In the genomic region with DNA sequence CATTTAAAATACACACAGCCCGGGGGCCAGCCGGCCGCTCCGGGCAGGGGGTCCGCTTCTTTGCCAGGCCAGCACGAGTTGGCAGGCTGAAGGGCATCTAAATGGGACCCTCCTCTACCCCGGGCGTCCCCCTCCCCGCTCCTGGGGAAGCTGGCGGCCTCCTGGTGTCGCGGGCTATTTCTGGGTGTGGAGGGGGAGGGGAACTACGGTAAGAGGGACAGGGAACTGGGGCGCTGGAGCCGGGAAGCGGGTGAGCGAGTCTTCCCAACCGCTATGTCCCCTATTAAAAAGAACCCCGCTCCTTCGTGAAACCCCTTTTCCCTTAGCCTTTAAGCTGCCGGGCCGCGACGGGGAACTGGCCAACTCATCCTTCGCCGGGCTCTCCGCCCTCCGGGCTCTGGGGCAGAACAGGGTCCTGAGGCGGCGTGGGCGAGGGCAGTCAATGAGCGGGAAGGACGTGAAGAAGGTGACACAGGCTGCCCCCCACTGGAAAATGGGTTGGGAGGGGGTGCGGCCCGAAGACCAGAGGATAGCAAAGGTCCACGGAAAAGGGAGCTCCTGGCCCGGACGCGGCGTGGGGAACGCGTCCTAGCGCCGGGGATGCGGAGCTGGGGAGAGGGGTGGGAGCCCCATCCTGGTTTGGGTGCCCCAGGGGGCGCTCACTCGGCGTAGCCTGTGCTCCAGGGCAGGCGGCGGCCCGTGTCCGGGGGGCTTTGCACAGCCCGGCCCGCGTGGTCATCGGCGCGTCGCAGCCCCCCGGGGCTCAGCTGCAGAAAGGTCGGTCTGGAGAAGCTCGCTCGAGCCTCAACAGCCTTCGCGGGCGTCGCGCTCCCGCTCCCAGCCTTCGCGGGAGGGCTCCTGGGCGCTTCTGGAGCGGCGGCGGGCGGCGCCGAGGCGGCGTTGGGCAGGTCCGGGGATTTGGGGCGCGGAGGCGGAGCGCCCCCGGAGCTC, we compare ENCODE assay signal across 8 cellular contexts. TPM values are rescaled to one million over a fixed set of nuclear protein-coding genes. Genes with fewer than 3 reads are reported as not detected.
DNase-seq lines count a peak whose midpoint lies in the region; ATAC-seq, FAIRE-seq and TF ChIP-seq lines count a peak whose summit lies in the region.

No MANE protein-coding gene starts in this region.

- no peaks in the 10 kb centered on the region for H3K79me2 ChIP-seq in astrocyte (ENCODE audit: insufficient read depth, low read length)

- no peak for FAIRE-seq in astrocyte (lab: Jason Lieb, UNC)

- H3K4me1 Mint-ChIP-seq in activated T-cell treated with anti-CD3 and anti-CD28 coated beads, Interleukin-2, amount 50 U/mL, for 4 hours (ENCODE audit: low read depth), result peaks cover 21% of the 10 kb centered on the region
- H3K4me1 Mint-ChIP-seq in astrocyte (ENCODE audit: low read depth, unreplicated experiment), result peaks cover 11% of the 10 kb centered on the region
- peaks cover 44 to 65% of the 10 kb centered on the region in 2 donors for H3K4me1 Mint-ChIP-seq in stimulated activated naive B cell treated with anti-CD40 and anti-IgM and Interleukin-4, amounts not matched to agents 10 μg/mL and 1 μg/mL and 100 μg/mL, for 72 hours

- H2AFZ ChIP-seq in astrocyte (ENCODE audit: low read depth, low read length), result peak overlapping the region; percentile 85

- no peak for ATAC-seq in activated T-cell treated with anti-CD3 and anti-CD28 coated beads, Interleukin-2, amount 50 U/mL, for 4 hours
- ATAC-seq in stimulated activated naive B cell treated with anti-CD40 and anti-IgM and Interleukin-4, amounts not matched to agents 10 μg/mL and 1 μg/mL and 100 μg/mL, for 72 hours (replicated peaks), result peak; percentile 27 to 28

- peaks cover 18% of the 10 kb centered on the region for H3K27me3 Mint-ChIP-seq in activated T-cell treated with anti-CD3 and anti-CD28 coated beads, Interleukin-2, amount 50 U/mL, for 4 hours (ENCODE audit: low read depth)
- peaks cover 13% of the 10 kb centered on the region for H3K27me3 Mint-ChIP-seq in astrocyte (ENCODE audit: low read depth, unreplicated experiment)
- peaks cover 10 to 13% of the 10 kb centered on the region in 2 donors for H3K27me3 Mint-ChIP-seq in stimulated activated naive B cell treated with anti-CD40 and anti-IgM and Interleukin-4, amounts not matched to agents 10 μg/mL and 1 μg/mL and 100 μg/mL, for 72 hours

- no peaks in the 10 kb centered on the region for H4K20me1 ChIP-seq in astrocyte (ENCODE audit: insufficient read depth, low read length)

- peaks cover 26% of the 10 kb centered on the region for H3K4me1 ChIP-seq in astrocyte (ENCODE audit: insufficient read depth, low read length)
- peaks cover 10% of the 10 kb centered on the region; the same call in 1 of the 2 replicates for H3K4me1 ChIP-seq in iPS-20b (ENCODE audit: insufficient read depth, low read length)

- H3K27me3 ChIP-seq in astrocyte (ENCODE audit: insufficient read depth, low read length) (peaks cover 2% of the 10 kb centered on the region), iPS-20b (ENCODE audit: insufficient read depth, low read length) (peaks cover 52% of the 10 kb centered on the region)

- peak overlapping the region; percentile 90 for H3K4me2 ChIP-seq in astrocyte (ENCODE audit: low read length)

- H3K9ac ChIP-seq in astrocyte (ENCODE audit: low read length) (peak overlapping the region; percentile 54), iPS-20b (ENCODE audit: low read depth, low read length) (peak overlapping the region; percentile 51; the same call in 1 of the 2 replicates)

- TF ChIP-seq EP300 in Ishikawa (IDR thresholded peaks at IDR 0.05; ENCODE audit: borderline replicate concordance), result no peak

- no peaks in the 10 kb centered on the region for H3K36me3 Mint-ChIP-seq in activated T-cell treated with anti-CD3 and anti-CD28 coated beads, Interleukin-2, amount 50 U/mL, for 4 hours (ENCODE audit: insufficient read depth)
- peaks cover 7% of the 10 kb centered on the region for H3K36me3 Mint-ChIP-seq in astrocyte (ENCODE audit: low read depth, unreplicated experiment)
- H3K36me3 Mint-ChIP-seq in stimulated activated naive B cell treated with anti-CD40 and anti-IgM and Interleukin-4, amounts not matched to agents 10 μg/mL and 1 μg/mL and 100 μg/mL, for 72 hours, result no peaks in the 10 kb centered on the region

- no peak for DNase-seq in activated T-cell treated with anti-CD3 and anti-CD28 coated beads, Interleukin-2, amount 50 U/mL, for 4 hours
- no peak for DNase-seq in activated T-cell treated with anti-CD3 and anti-CD28 coated beads for 4 hours
- no peak for DNase-seq in astrocyte (ENCODE audit: low read depth)
- DNase-seq in stimulated activated naive B cell treated with anti-CD40 and anti-IgM and Interleukin-4, amounts not matched to agents 10 μg/mL and 1 μg/mL and 100 μg/mL, for 72 hours, result no peak
- no peak for DNase-seq in superior temporal gyrus (ENCODE audit: extremely low spot score)
- DNase-seq in NCI-H524 treated with DMSO at 0.1 percent for 48 hours (lab: John Stamatoyannopoulos, UW), result no peak

- H3K9me3 ChIP-seq in astrocyte (ENCODE audit: insufficient read depth, low read depth, low read length) (no peaks in the 10 kb centered on the region), iPS-20b (ENCODE audit: insufficient read depth, low read depth, low read length) (no peaks in the 10 kb centered on the region)

- H3K4me3 Mint-ChIP-seq in activated T-cell treated with anti-CD3 and anti-CD28 coated beads, Interleukin-2, amount 50 U/mL, for 4 hours, result peak overlapping the region; percentile 81
- peak overlapping the region; percentile 81 for H3K4me3 Mint-ChIP-seq in astrocyte (ENCODE audit: unreplicated experiment)
- H3K4me3 Mint-ChIP-seq in stimulated activated naive B cell treated with anti-CD40 and anti-IgM and Interleukin-4, amounts not matched to agents 10 μg/mL and 1 μg/mL and 100 μg/mL, for 72 hours, result peak overlapping the region; percentile 90 to 95

- no peak overlapping the region for H3K27ac Mint-ChIP-seq in astrocyte (ENCODE audit: unreplicated experiment)
- H3K27ac Mint-ChIP-seq in stimulated activated naive B cell treated with anti-CD40 and anti-IgM and Interleukin-4, amounts not matched to agents 10 μg/mL and 1 μg/mL and 100 μg/mL, for 72 hours, result peak overlapping the region; percentile 77

- no peaks in the 10 kb centered on the region for H3K9me3 Mint-ChIP-seq in activated T-cell treated with anti-CD3 and anti-CD28 coated beads, Interleukin-2, amount 50 U/mL, for 4 hours
- H3K9me3 Mint-ChIP-seq in astrocyte (ENCODE audit: unreplicated experiment), result no peaks in the 10 kb centered on the region
- H3K9me3 Mint-ChIP-seq in stimulated activated naive B cell treated with anti-CD40 and anti-IgM and Interleukin-4, amounts not matched to agents 10 μg/mL and 1 μg/mL and 100 μg/mL, for 72 hours, result no peaks in the 10 kb centered on the region

- H3K27ac ChIP-seq in astrocyte (ENCODE audit: low read depth, low read length), result no peak overlapping the region
- no peak overlapping the region for H3K27ac ChIP-seq in iPS-20b (ENCODE audit: low read length)

- H3K36me3 ChIP-seq in astrocyte (ENCODE audit: insufficient read depth, low read length) (no peaks in the 10 kb centered on the region), iPS-20b (ENCODE audit: insufficient read depth, low read depth, low read length) (peaks cover 8% of the 10 kb centered on the region)

- no peak for TF ChIP-seq CTCF in astrocyte (IDR thresholded peaks at IDR 0.05; ENCODE audit: insufficient read depth, low read depth, low read length)

- no peak for TF ChIP-seq RAD21 in Ishikawa (IDR thresholded peaks at IDR 0.05; ENCODE audit: low read depth)

- H3K4me3 ChIP-seq in astrocyte (ENCODE audit: insufficient read depth, low read depth, low read length), result peak overlapping the region; percentile 59
- H3K4me3 ChIP-seq in iPS-20b (ENCODE audit: low read length), result peak overlapping the region; percentile 79

TF ChIP-seq in Ishikawa, 13 proteins besides CTCF, POLR2A, EP300 and RAD21:
- TF ChIP-seq TAF1 (IDR thresholded peaks at IDR 0.05; ENCODE audit: low read depth), result no peak; the same call in 1 of the 2 replicates
- TF ChIP-seq ZBTB7A (IDR thresholded peaks at IDR 0.05; ENCODE audit: low read depth), result 0 out of 2 replicates have a peak, but pooled peaks have one; percentile 36
- peak; percentile 68; the same call in 1 of the 2 replicates for TF ChIP-seq EGR1 (IDR thresholded peaks at IDR 0.05)
- TF ChIP-seq, protein P1, sequence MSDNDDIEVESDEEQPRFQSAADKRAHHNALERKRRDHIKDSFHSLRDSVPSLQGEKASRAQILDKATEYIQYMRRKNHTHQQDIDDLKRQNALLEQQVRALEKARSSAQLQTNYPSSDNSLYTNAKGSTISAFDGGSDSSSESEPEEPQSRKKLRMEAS (IDR thresholded peaks at IDR 0.05), result peak; percentile 75
- TF ChIP-seq YY1 (IDR thresholded peaks at IDR 0.05; ENCODE audit: low read depth), result 0 out of 2 replicates have a peak, but pooled peaks have one; percentile 12

RNA-seq across cellular contexts. Expression of a gene that starts 0.5 kb away (rescaled TPM):
- total RNA-seq in activated T-cell treated with anti-CD3 and anti-CD28 coated beads, Interleukin-2, amount 50 U/mL, for 4 hours, result under 1 TPM in 2 of 3 donors, not detected in 1; 0.16 to 0.37 TPM
- 5.2 TPM in 2 replicates for total RNA-seq in astrocyte

RNA-seq across cellular contexts. Expression of a gene that starts 7.7 kb away (rescaled TPM):
- 1 to 10 TPM; 2.3 to 8.3 (median 5.6) TPM for total RNA-seq in activated T-cell treated with anti-CD3 and anti-CD28 coated beads, Interleukin-2, amount 50 U/mL, for 4 hours
- total RNA-seq in astrocyte, result 585 and 657 TPM in 2 replicates

RNA-seq across cellular contexts. Expression of a gene that starts 40.1 kb away (rescaled TPM):
- 10 to 100 TPM; 18.6 to 24.6 (median 20.8) TPM for total RNA-seq in activated T-cell treated with anti-CD3 and anti-CD28 coated beads, Interleukin-2, amount 50 U/mL, for 4 hours
- 121 and 147 TPM in 2 replicates for total RNA-seq in astrocyte

Comparison
In these comparisons a context has a peak if more than half of its experiments do, and no peak if none do; other contexts are left out.
1. ATAC-seq: peak in stimulated activated naive B cell treated with anti-CD40 and anti-IgM and Interleukin-4, amounts not matched to agents 10 μg/mL and 1 μg/mL and 100 μg/mL, for 72 hours (2 of 2); none in activated T-cell treated with anti-CD3 and anti-CD28 coated beads, Interleukin-2, amount 50 U/mL, for 4 hours (0 of 2).
2. RNA of a gene that starts 7.7 kb away (total RNA-seq): 585 to 657 TPM in astrocyte; 2.3 to 8.3 TPM in activated T-cell treated with anti-CD3 and anti-CD28 coated beads, Interleukin-2, amount 50 U/mL, for 4 hours; every median in the first group is over 10 times any median in the second.
3. Peak in every context shown above with its lines, with median percentiles within 50 percentile points of each other: H3K4me3 Mint-ChIP-seq.